Comparison of ENCODE assay signal across 36 cellular contexts in the genomic region with DNA sequence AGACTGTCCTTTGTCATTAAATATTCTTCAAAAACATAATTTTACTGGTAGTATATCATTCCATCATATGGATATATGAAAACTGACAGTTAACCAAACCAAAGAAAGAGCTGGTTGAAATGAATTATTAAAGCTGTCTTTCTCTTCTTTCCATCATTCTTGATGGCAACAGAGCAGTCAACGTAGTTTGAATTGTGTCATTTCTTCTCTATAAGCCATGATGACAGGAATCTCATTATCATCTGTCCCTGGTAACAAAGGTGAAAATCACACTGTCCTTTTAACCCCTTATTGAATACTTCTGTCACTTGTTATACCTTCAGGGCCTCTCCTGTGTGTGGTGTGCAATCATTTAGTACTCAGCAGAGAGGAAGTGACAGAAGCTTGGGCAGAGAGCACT.
"Had no signal": no experiment of that assay in that cellular context is flagged by ENCODE, and none has a peak within 500 bp of the region (broad histone marks: within the 10 kb centered on the region; RNA-seq: fewer than 3 reads in every experiment).

No MANE protein-coding gene starts in this region.

- H3K9me3 Mint-ChIP-seq: activated CD4-positive, alpha-beta memory T cell treated with anti-CD3 and anti-CD28 coated beads, Interleukin-2, amount 10 ng/mL, durations not matched to agents 7 days and 5 days; activated naive CD8-positive, alpha-beta T cell treated with anti-CD3 and anti-CD28 coated beads, Interleukin-2, amount 10 ng/mL, durations not matched to agents 7 days and 5 days; activated T-cell treated with anti-CD3 and anti-CD28 coated beads, Interleukin-2, amount 50 U/mL, for 24 hours; T-helper 1 cell treated with Interleukin-12 subunit alpha and Interleukin-12 subunit beta and Interleukin-4 antibody, amounts not matched to agents 30 μg/mL and 1 μg/mL, for 36 hours had no signal

- H3K9me3 ChIP-seq: ascending aorta, body of pancreas, breast epithelium had no signal

- H3K36me3 Mint-ChIP-seq: activated CD8-positive, alpha-beta memory T cell treated with anti-CD3 and anti-CD28 coated beads, Interleukin-2, amount 10 ng/mL, durations not matched to agents 7 days and 5 days; activated naive CD4-positive, alpha-beta T cell treated with anti-CD3 and anti-CD28 coated beads, Interleukin-2, amount 10 ng/mL, durations not matched to agents 7 days and 5 days; activated naive CD4-positive, alpha-beta T cell treated with anti-CD3 and anti-CD28 coated beads, Interleukin-2, amount 50 U/mL, for 24 hours; activated naive CD8-positive, alpha-beta T cell; activated naive CD8-positive, alpha-beta T cell treated with anti-CD3 and anti-CD28 coated beads, Interleukin-2, amount 10 ng/mL, durations not matched to agents 7 days and 5 days had no signal

- H3K27ac ChIP-seq: ascending aorta, body of pancreas, brain microvascular endothelial cell, breast epithelium, WERI-Rb-1 had no signal

- DNase-seq: activated CD4-positive, alpha-beta memory T cell treated with anti-CD3 and anti-CD28 coated beads, Interleukin-2, amount 10 ng/mL, durations not matched to agents 7 days and 5 days; activated CD4-positive, alpha-beta T cell treated with anti-CD3 and anti-CD28 coated beads for 1 hour; activated CD4-positive, alpha-beta T cell treated with anti-CD3 and anti-CD28 coated beads for 36 hours; activated CD4-positive, alpha-beta T cell treated with anti-CD3 and anti-CD28 coated beads for 48 hours; activated CD4-positive, alpha-beta T cell treated with anti-CD3 and anti-CD28 coated beads, Interleukin-2, amount 10 ng/mL, durations not matched to agents 7 days and 5 days; activated CD4-positive, alpha-beta T cell treated with anti-CD3 and anti-CD28 coated beads, Interleukin-2, amount 50 U/mL, for 48 hours; activated CD4-positive, CD25-positive, alpha-beta regulatory T cell; activated CD8-positive, alpha-beta memory T cell treated with anti-CD3 and anti-CD28 coated beads for 24 hours; activated CD8-positive, alpha-beta memory T cell treated with anti-CD3 and anti-CD28 coated beads, Interleukin-2, amount 10 ng/mL, durations not matched to agents 7 days and 5 days; activated CD8-positive, alpha-beta memory T cell treated with anti-CD3 and anti-CD28 coated beads, Interleukin-2, amount 50 U/mL, for 48 hours; activated CD8-positive, alpha-beta T cell treated with anti-CD3 and anti-CD28 coated beads, Interleukin-2, amount 10 ng/mL, durations not matched to agents 7 days and 5 days; activated effector memory CD4-positive, alpha-beta T cell treated with Interleukin-2 at 50 U/mL for 16 hours; activated gamma-delta T cell; activated naive CD4-positive, alpha-beta T cell treated with anti-CD3 and anti-CD28 coated beads, Interleukin-2, amount 10 ng/mL, durations not matched to agents 7 days and 5 days; activated naive CD4-positive, alpha-beta T cell treated with Interleukin-2 at 50 U/mL for 16 hours; activated naive CD8-positive, alpha-beta T cell treated with anti-CD3 and anti-CD28 coated beads, Interleukin-2, amount 10 ng/mL, durations not matched to agents 7 days and 5 days; activated naive CD8-positive, alpha-beta T cell treated with anti-CD3 and anti-CD28 coated beads, Interleukin-2, amount 50 U/mL, for 24 hours; activated T-cell treated with anti-CD3 and anti-CD28 coated beads, Interleukin-2, amount 50 U/mL, for 24 hours; activated T-cell treated with anti-CD3 and anti-CD28 coated beads, Interleukin-2, amount 50 U/mL, for 48 hours; amygdala; anterior cingulate cortex; body of pancreas; brain microvascular endothelial cell; central memory CD4-positive, alpha-beta T cell; T-helper 1 cell; T-helper 2 cell; T-helper 9 cell; WERI-Rb-1 had no signal

- H3K4me3 ChIP-seq: ascending aorta, body of pancreas, breast epithelium had no signal

- H3K27ac Mint-ChIP-seq: activated CD4-positive, alpha-beta memory T cell treated with anti-CD3 and anti-CD28 coated beads, Interleukin-2, amount 10 ng/mL, durations not matched to agents 7 days and 5 days; activated CD4-positive, alpha-beta T cell treated with anti-CD3 and anti-CD28 coated beads for 36 hours; activated CD4-positive, alpha-beta T cell treated with anti-CD3 and anti-CD28 coated beads, Interleukin-2, amount 10 ng/mL, durations not matched to agents 7 days and 5 days; activated CD8-positive, alpha-beta memory T cell treated with anti-CD3 and anti-CD28 coated beads, Interleukin-2, amount 10 ng/mL, durations not matched to agents 7 days and 5 days; activated CD8-positive, alpha-beta T cell treated with anti-CD3 and anti-CD28 coated beads, Interleukin-2, amount 10 ng/mL, durations not matched to agents 7 days and 5 days; activated naive CD4-positive, alpha-beta T cell treated with anti-CD3 and anti-CD28 coated beads, Interleukin-2, amount 10 ng/mL, durations not matched to agents 7 days and 5 days; activated naive CD4-positive, alpha-beta T cell treated with anti-CD3 and anti-CD28 coated beads, Interleukin-2, amount 50 U/mL, for 24 hours; activated naive CD8-positive, alpha-beta T cell; activated naive CD8-positive, alpha-beta T cell treated with anti-CD3 and anti-CD28 coated beads, Interleukin-2, amount 10 ng/mL, durations not matched to agents 7 days and 5 days; activated naive CD8-positive, alpha-beta T cell treated with anti-CD3 and anti-CD28 coated beads, Interleukin-2, amount 50 U/mL, for 24 hours; activated T-cell treated with anti-CD3 and anti-CD28 coated beads, Interleukin-2, amount 50 U/mL, for 24 hours; activated T-helper 2 cell treated with anti-CD3 and anti-CD28 coated beads, Interferon-gamma antibody, Interleukin-2, Interleukin-4, amounts not matched to agents 10 μg/mL and 5 μg/mL and 100 μg/mL, durations not matched to agents 14 hours and 24 hours and 36 hours; T-helper 1 cell treated with Interleukin-12 subunit alpha and Interleukin-12 subunit beta and Interleukin-4 antibody, amounts not matched to agents 30 μg/mL and 1 μg/mL, for 36 hours; T-helper 2 cell treated with Interferon-gamma antibody and Interleukin-4, amounts not matched to agents 5 μg/mL and 100 μg/mL, for 36 hours; WTC11 had no signal

- H3K27me3 Mint-ChIP-seq: activated CD4-positive, alpha-beta memory T cell treated with anti-CD3 and anti-CD28 coated beads, Interleukin-2, amount 10 ng/mL, durations not matched to agents 7 days and 5 days; activated CD4-positive, alpha-beta T cell treated with anti-CD3 and anti-CD28 coated beads for 36 hours; activated CD4-positive, alpha-beta T cell treated with anti-CD3 and anti-CD28 coated beads, Interleukin-2, amount 10 ng/mL, durations not matched to agents 7 days and 5 days; activated CD8-positive, alpha-beta memory T cell treated with anti-CD3 and anti-CD28 coated beads, Interleukin-2, amount 10 ng/mL, durations not matched to agents 7 days and 5 days; activated naive CD4-positive, alpha-beta T cell treated with anti-CD3 and anti-CD28 coated beads, Interleukin-2, amount 10 ng/mL, durations not matched to agents 7 days and 5 days; activated naive CD4-positive, alpha-beta T cell treated with anti-CD3 and anti-CD28 coated beads, Interleukin-2, amount 50 U/mL, for 24 hours; activated naive CD8-positive, alpha-beta T cell; activated naive CD8-positive, alpha-beta T cell treated with anti-CD3 and anti-CD28 coated beads, Interleukin-2, amount 10 ng/mL, durations not matched to agents 7 days and 5 days; activated naive CD8-positive, alpha-beta T cell treated with anti-CD3 and anti-CD28 coated beads, Interleukin-2, amount 50 U/mL, for 24 hours; activated T-cell treated with anti-CD3 and anti-CD28 coated beads, Interleukin-2, amount 50 U/mL, for 24 hours had no signal

- H3K4me1 Mint-ChIP-seq: activated CD4-positive, alpha-beta memory T cell treated with anti-CD3 and anti-CD28 coated beads, Interleukin-2, amount 10 ng/mL, durations not matched to agents 7 days and 5 days; activated CD4-positive, alpha-beta T cell treated with anti-CD3 and anti-CD28 coated beads for 36 hours; activated CD4-positive, alpha-beta T cell treated with anti-CD3 and anti-CD28 coated beads, Interleukin-2, amount 10 ng/mL, durations not matched to agents 7 days and 5 days; activated CD8-positive, alpha-beta memory T cell treated with anti-CD3 and anti-CD28 coated beads, Interleukin-2, amount 10 ng/mL, durations not matched to agents 7 days and 5 days; activated naive CD4-positive, alpha-beta T cell treated with anti-CD3 and anti-CD28 coated beads, Interleukin-2, amount 10 ng/mL, durations not matched to agents 7 days and 5 days; activated naive CD4-positive, alpha-beta T cell treated with anti-CD3 and anti-CD28 coated beads, Interleukin-2, amount 50 U/mL, for 24 hours; activated naive CD8-positive, alpha-beta T cell treated with anti-CD3 and anti-CD28 coated beads, Interleukin-2, amount 10 ng/mL, durations not matched to agents 7 days and 5 days; activated naive CD8-positive, alpha-beta T cell treated with anti-CD3 and anti-CD28 coated beads, Interleukin-2, amount 50 U/mL, for 24 hours; WTC11 had no signal

- H3K4me1 ChIP-seq: ascending aorta, body of pancreas, breast epithelium had no signal

- H3K36me3 ChIP-seq: ascending aorta, brain microvascular endothelial cell, breast epithelium, WERI-Rb-1 had no signal

- H3K27me3 ChIP-seq: ascending aorta, body of pancreas, brain microvascular endothelial cell had no signal

- H3K4me3 Mint-ChIP-seq: activated CD4-positive, alpha-beta memory T cell treated with anti-CD3 and anti-CD28 coated beads, Interleukin-2, amount 10 ng/mL, durations not matched to agents 7 days and 5 days; activated CD4-positive, alpha-beta T cell treated with anti-CD3 and anti-CD28 coated beads for 36 hours; activated CD4-positive, alpha-beta T cell treated with anti-CD3 and anti-CD28 coated beads, Interleukin-2, amount 10 ng/mL, durations not matched to agents 7 days and 5 days; activated CD8-positive, alpha-beta memory T cell treated with anti-CD3 and anti-CD28 coated beads, Interleukin-2, amount 10 ng/mL, durations not matched to agents 7 days and 5 days; activated CD8-positive, alpha-beta T cell treated with anti-CD3 and anti-CD28 coated beads, Interleukin-2, amount 10 ng/mL, durations not matched to agents 7 days and 5 days; activated naive CD4-positive, alpha-beta T cell treated with anti-CD3 and anti-CD28 coated beads, Interleukin-2, amount 10 ng/mL, durations not matched to agents 7 days and 5 days; activated naive CD4-positive, alpha-beta T cell treated with anti-CD3 and anti-CD28 coated beads, Interleukin-2, amount 50 U/mL, for 24 hours; activated naive CD8-positive, alpha-beta T cell; activated naive CD8-positive, alpha-beta T cell treated with anti-CD3 and anti-CD28 coated beads, Interleukin-2, amount 10 ng/mL, durations not matched to agents 7 days and 5 days; activated naive CD8-positive, alpha-beta T cell treated with anti-CD3 and anti-CD28 coated beads, Interleukin-2, amount 50 U/mL, for 24 hours; activated T-cell treated with anti-CD3 and anti-CD28 coated beads, Interleukin-2, amount 50 U/mL, for 24 hours; T-helper 1 cell treated with Interleukin-12 subunit alpha and Interleukin-12 subunit beta and Interleukin-4 antibody, amounts not matched to agents 30 μg/mL and 1 μg/mL, for 36 hours; T-helper 2 cell treated with Interferon-gamma antibody and Interleukin-4, amounts not matched to agents 5 μg/mL and 100 μg/mL, for 36 hours; WTC11 had no signal
